20 cellular contexts compared by ENCODE assay signal in the genomic region with DNA sequence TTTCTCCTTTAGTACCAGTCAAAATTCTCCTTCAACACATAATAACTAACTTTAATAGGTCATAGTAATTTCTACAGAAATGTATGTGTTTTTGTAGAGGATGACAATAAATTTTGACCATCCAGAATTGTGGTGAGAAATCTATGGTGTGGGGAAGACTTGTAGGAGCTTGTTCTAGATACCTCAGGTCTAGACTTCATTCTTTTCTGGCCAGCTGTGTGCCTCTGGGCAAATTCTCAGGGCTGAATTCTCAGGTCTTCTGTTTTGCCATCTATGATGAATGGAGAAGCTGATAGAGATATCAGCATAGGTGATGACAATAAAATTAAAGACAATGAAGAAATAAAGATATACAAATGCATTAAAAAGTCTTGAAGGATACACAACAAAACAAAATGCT.
DNase-seq lines count a peak whose midpoint lies in the region; ATAC-seq, FAIRE-seq and TF ChIP-seq lines count a peak whose summit lies in the region.
"Had no signal": no experiment of that assay in that cellular context is flagged by ENCODE, and none has a peak within 500 bp of the region (broad histone marks: within the 10 kb centered on the region; RNA-seq: fewer than 3 reads in every experiment).

No MANE protein-coding gene starts in this region.

- H2BK15ac ChIP-seq in mesendoderm (replicated peaks; ENCODE audit: low read depth), result no peak overlapping the region

- no peak overlapping the region for H3K4me3 ChIP-seq in bronchial epithelial cell (ENCODE audit: low read depth, low read length)
- no peak overlapping the region for H3K4me3 ChIP-seq in mesendoderm (ENCODE audit: low read length)
- H3K4me3 ChIP-seq in smooth muscle cell, result no peak overlapping the region
- H3K4me3 ChIP-seq in adrenal gland, result no peak overlapping the region
- no peak overlapping the region for H3K4me3 ChIP-seq in right cardiac atrium (ENCODE audit: low read length)
- H3K4me3 ChIP-seq: HAP-1 had no signal

- DNase-seq in bronchial epithelial cell (ENCODE audit: low read depth) (peak; percentile 83), epithelial cell of prostate (ENCODE audit: low read depth, low spot score) (peak; percentile 29), mesendoderm (peak; percentile 5), smooth muscle cell (lab: John Stamatoyannopoulos, UW; ENCODE audit: unreplicated experiment) (no peak), glomerular visceral epithelial cell (ENCODE audit: extremely low spot score) (no peak), NCI-H446 (lab: John Stamatoyannopoulos, UW) (no peak), adrenal gland (no peak), right cardiac atrium (no peak)
- DNase-seq: C1 segment of cervical spinal cord; Calu3; CD4-positive, alpha-beta memory T cell; COR-L47; DMS53; DMS79 treated with DMSO at 0.1 percent for 48 hours; GOT3; HFFc6 had no signal

- H3K79me2 ChIP-seq in mesendoderm (ENCODE audit: control insufficient read depth, insufficient read depth, low read length) (no peaks in the 10 kb centered on the region), smooth muscle cell (ENCODE audit: low read depth) (no peaks in the 10 kb centered on the region)

- no peak overlapping the region for H3K4me2 ChIP-seq in mesendoderm (ENCODE audit: low read length)
- no peak overlapping the region for H3K4me2 ChIP-seq in smooth muscle cell

- H3K9me3 ChIP-seq in smooth muscle cell (replicated peaks; ENCODE audit: low read depth) (no peaks in the 10 kb centered on the region), adrenal gland (replicated peaks in 1 of 3) (no peaks in the 10 kb centered on the region), right cardiac atrium (ENCODE audit: control insufficient read depth, low read length) (no peaks in the 10 kb centered on the region)
- H3K9me3 ChIP-seq: HAP-1 had no signal

- H3K36me3 ChIP-seq in bronchial epithelial cell (ENCODE audit: control insufficient read depth, insufficient read depth, low read length) (no peaks in the 10 kb centered on the region), mesendoderm (ENCODE audit: control insufficient read depth, insufficient read depth, low read length) (no peaks in the 10 kb centered on the region), smooth muscle cell (ENCODE audit: low read depth) (no peaks in the 10 kb centered on the region), adrenal gland (replicated peaks in 1 of 2) (no peaks in the 10 kb centered on the region)
- H3K36me3 ChIP-seq: HAP-1 had no signal

- no peak overlapping the region for H3K4ac ChIP-seq in mesendoderm (ENCODE audit: low read depth, low read length)

- H3K27me3 ChIP-seq in bronchial epithelial cell (ENCODE audit: control insufficient read depth, insufficient read depth, low read length) (no peaks in the 10 kb centered on the region), mesendoderm (ENCODE audit: insufficient read depth, low read length, poor library complexity) (no peaks in the 10 kb centered on the region), smooth muscle cell (ENCODE audit: low read depth) (no peaks in the 10 kb centered on the region), adrenal gland (no peaks in the 10 kb centered on the region), right cardiac atrium (ENCODE audit: control insufficient read depth, insufficient read depth) (no peaks in the 10 kb centered on the region)

- H3K4me1 ChIP-seq in mesendoderm (ENCODE audit: control insufficient read depth, low read depth, low read length) (no peaks in the 10 kb centered on the region), smooth muscle cell (ENCODE audit: low read depth) (no peaks in the 10 kb centered on the region), adrenal gland (replicated peaks in 1 of 2) (no peaks in the 10 kb centered on the region), right cardiac atrium (ENCODE audit: control insufficient read depth, insufficient read depth, low read length) (no peaks in the 10 kb centered on the region)
- H3K4me1 ChIP-seq: HAP-1 had no signal

- H4K5ac ChIP-seq in mesendoderm (ENCODE audit: low read length), result no peak overlapping the region

- intact Hi-C loops in adrenal gland (cut with DNase I) (no loop called here), right cardiac atrium (cut with DNase I) (no loop called here)

- H3F3A ChIP-seq in smooth muscle cell (ENCODE audit: low read depth), result no peaks in the 10 kb centered on the region

- H3K9ac ChIP-seq in mesendoderm (ENCODE audit: low read length) (no peak overlapping the region), smooth muscle cell (ENCODE audit: low read depth) (no peak overlapping the region)

- no peak overlapping the region for H3K23ac ChIP-seq in mesendoderm (ENCODE audit: low read length)

- FAIRE-seq in bronchial epithelial cell (lab: Jason Lieb, UNC), result no peak
- FAIRE-seq: G401.6, GM12892, H54 had no signal

- no peak for ATAC-seq in right cardiac atrium

- no peak overlapping the region for H2BK5ac ChIP-seq in mesendoderm (ENCODE audit: low read length)

- no peak for TF ChIP-seq POLR2A in adrenal gland (IDR thresholded peaks at IDR 0.05)

- H4K20me1 ChIP-seq in smooth muscle cell (ENCODE audit: low read depth), result no peaks in the 10 kb centered on the region

- H3K56ac ChIP-seq in mesendoderm (ENCODE audit: low read length), result no peak overlapping the region

- no peak overlapping the region for H2AK5ac ChIP-seq in mesendoderm (ENCODE audit: low read length)

- H4K8ac ChIP-seq in mesendoderm (ENCODE audit: low read depth, low read length), result no peak overlapping the region

- H2AFZ ChIP-seq in smooth muscle cell (ENCODE audit: low read depth), result no peak overlapping the region

- no peaks in the 10 kb centered on the region for H3K79me1 ChIP-seq in mesendoderm (ENCODE audit: low read length)

- H2BK120ac ChIP-seq in mesendoderm (ENCODE audit: low read depth, low read length), result no peak overlapping the region

- no peak overlapping the region for H3K18ac ChIP-seq in mesendoderm (ENCODE audit: low read length)

- TF ChIP-seq CTCF in bronchial epithelial cell (IDR thresholded peaks at IDR 0.05; ENCODE audit: insufficient read depth, low read length, severe bottlenecking) (no peak), smooth muscle cell (IDR thresholded peaks at IDR 0.05; ENCODE audit: borderline replicate concordance, insufficient read depth, poor library complexity, severe bottlenecking) (no peak), adrenal gland (IDR thresholded peaks at IDR 0.05) (no peak)

- no peak overlapping the region for H3K27ac ChIP-seq in epithelial cell of prostate
- no peak overlapping the region for H3K27ac ChIP-seq in mesendoderm (ENCODE audit: low read depth, low read length)
- peak overlapping the region; percentile 24 for H3K27ac ChIP-seq in smooth muscle cell (ENCODE audit: low read depth)
- no peak overlapping the region for H3K27ac ChIP-seq in adrenal gland
- H3K27ac ChIP-seq in right cardiac atrium (ENCODE audit: low read length), result no peak overlapping the region

Comparison
In these comparisons a context has a peak if more than half of its experiments do, and no peak if none do; other contexts are left out.
1. DNase-seq: peak in bronchial epithelial cell (single experiment), epithelial cell of prostate (single experiment) and mesendoderm (single experiment); none in smooth muscle cell (single experiment), glomerular visceral epithelial cell (single experiment), NCI-H446 (0 of 2), adrenal gland (0 of 7) and right cardiac atrium (0 of 3).